Comparison of ENCODE assay signal across 8 cellular contexts in the genomic region with DNA sequence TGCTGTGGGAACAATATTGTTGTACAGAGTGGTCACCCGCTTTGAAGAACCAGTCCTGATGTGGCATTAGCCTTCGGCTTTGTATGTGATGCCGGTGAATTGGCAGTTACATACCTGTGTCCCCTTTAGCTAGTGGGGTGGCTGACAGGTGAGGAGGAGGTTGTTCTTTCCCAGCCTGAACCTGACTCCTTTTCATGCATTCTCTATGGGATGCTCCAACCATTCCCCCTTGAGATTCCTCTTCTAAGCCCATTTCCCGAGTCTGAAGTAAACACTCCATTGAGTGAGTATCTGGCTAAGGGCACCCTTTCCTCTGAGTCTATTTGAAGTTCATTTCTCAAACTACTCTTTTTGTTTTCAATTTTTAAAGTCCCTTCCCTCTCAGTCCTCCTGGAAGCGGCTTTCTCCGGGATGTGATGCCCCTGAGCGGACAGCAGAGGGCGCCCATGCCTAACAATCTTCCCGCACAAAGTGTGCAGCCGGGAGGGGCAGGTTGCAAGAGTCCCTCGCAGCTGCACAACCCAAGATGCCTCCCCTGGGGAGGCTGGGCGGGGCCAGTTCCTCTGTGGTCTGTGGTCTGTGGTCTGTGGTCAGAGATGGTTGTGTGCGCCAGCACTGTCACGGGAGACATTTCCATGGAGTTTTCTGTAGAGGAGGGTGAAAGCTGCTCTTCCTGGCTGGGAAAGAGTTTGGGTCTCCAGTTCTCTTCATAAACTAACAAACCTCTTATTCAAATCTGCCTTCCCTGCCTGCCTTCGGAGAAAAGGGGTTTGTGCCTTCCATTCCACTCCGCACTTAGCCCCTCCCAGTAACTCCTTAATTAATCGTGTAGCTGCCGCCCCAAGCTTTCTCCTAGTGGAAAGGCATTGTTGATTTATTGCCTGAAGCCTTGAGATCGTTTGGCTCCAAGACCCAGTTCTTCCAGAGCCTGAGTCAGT. TPM values are rescaled to one million over a fixed set of nuclear protein-coding genes. Genes with fewer than 3 reads are reported as not detected.
DNase-seq lines count a peak whose midpoint lies in the region; ATAC-seq, FAIRE-seq and TF ChIP-seq lines count a peak whose summit lies in the region.

No MANE protein-coding gene starts in this region.

- no peaks in the 10 kb centered on the region for H3K27me3 ChIP-seq in neuronal stem cell (ENCODE audit: control insufficient read depth in 3 of 3, insufficient read depth in 3 of 3, low read depth in 1 of 3, low read length in 3 of 3)
- H3K27me3 ChIP-seq in stomach smooth muscle (ENCODE audit: control insufficient read depth in 1 of 2, insufficient read depth in 2 of 2, low read length in 2 of 2), result peaks cover 3 to 6% of the 10 kb centered on the region in 2 donors

- H3K4me3 ChIP-seq in fibroblast of pulmonary artery (replicated peaks; ENCODE audit: low read depth, low read length), result no peak overlapping the region
- H3K4me3 ChIP-seq in neuronal stem cell (ENCODE audit: low read length in 2 of 2), result peak overlapping the region in 1 of 2 donors; percentile 10
- peak overlapping the region; percentile 46 to 64 for H3K4me3 ChIP-seq in stomach smooth muscle (ENCODE audit: low read length in 2 of 2)

- no peak overlapping the region for H3K4ac ChIP-seq in neuronal stem cell (ENCODE audit: low read length)

- peak; percentile 93 for FAIRE-seq in RCC 7860 (lab: Jason Lieb, UNC)

- H2BK120ac ChIP-seq in neuronal stem cell (ENCODE audit: low read depth, low read length), result no peak overlapping the region

- H3K4me2 ChIP-seq in neuronal stem cell (ENCODE audit: insufficient read depth, low read length, poor library complexity, severe bottlenecking), result peak overlapping the region; percentile 53

- no peak overlapping the region for H4K91ac ChIP-seq in neuronal stem cell (ENCODE audit: low read depth, low read length, poor library complexity)

- H2AK5ac ChIP-seq in neuronal stem cell (ENCODE audit: low read depth, low read length), result no peak overlapping the region

- no CpG with 5 or more reads among the region's 19 CpGs for WGBS in neuronal stem cell (ENCODE audit: extremely low coverage in 2 of 2, insufficient read length in 2 of 2, insufficient replicate concordance in 1 of 2), 2 donors

- H3K79me1 ChIP-seq in neuronal stem cell (ENCODE audit: low read depth, low read length), result no peaks in the 10 kb centered on the region

- H2BK15ac ChIP-seq in neuronal stem cell (ENCODE audit: low read length), result no peak overlapping the region

- no peaks in the 10 kb centered on the region for H3K36me3 ChIP-seq in neuronal stem cell (replicated peaks in 1 of 2; ENCODE audit: control insufficient read depth in 2 of 2, insufficient read depth in 2 of 2, low read length in 2 of 2)
- H3K36me3 ChIP-seq in stomach smooth muscle (ENCODE audit: control insufficient read depth in 2 of 2, insufficient read depth in 2 of 2, low read length in 2 of 2), result no peaks in the 10 kb centered on the region

- no peak overlapping the region for H3K14ac ChIP-seq in neuronal stem cell (ENCODE audit: low read length)

- H2BK5ac ChIP-seq in neuronal stem cell (ENCODE audit: low read length), result no peak overlapping the region

- no peak overlapping the region for H3K27ac ChIP-seq in neuronal stem cell (replicated peaks; ENCODE audit: low read length)
- H3K27ac ChIP-seq in stomach smooth muscle (ENCODE audit: low read length), result no peak overlapping the region

- peak; percentile 98 for ATAC-seq in GM21825 (IDR thresholded peaks at IDR 0.05; ENCODE audit: unreplicated experiment)

- H2AFZ ChIP-seq in neuronal stem cell (ENCODE audit: low read length), result peak overlapping the region; percentile 5

- no peaks in the 10 kb centered on the region for H3K9me3 ChIP-seq in neuronal stem cell (replicated peaks in 1 of 2; ENCODE audit: control insufficient read depth in 2 of 2, insufficient read depth in 1 of 2, low read depth in 1 of 2, low read length in 2 of 2)
- no peaks in the 10 kb centered on the region for H3K9me3 ChIP-seq in stomach smooth muscle (ENCODE audit: control insufficient read depth in 2 of 2, low read length in 2 of 2)

- H3K23ac ChIP-seq in neuronal stem cell (ENCODE audit: low read depth, low read length, poor library complexity), result no peak overlapping the region

- peak; percentile 88 for TF ChIP-seq CTCF in fibroblast of pulmonary artery (IDR thresholded peaks at IDR 0.05; ENCODE audit: low read length, missing control alignments)

- H4K8ac ChIP-seq in neuronal stem cell (ENCODE audit: low read depth, low read length), result no peak overlapping the region

- no peak overlapping the region for H3K9ac ChIP-seq in neuronal stem cell (ENCODE audit: low read depth, low read length, poor library complexity)
- H3K9ac ChIP-seq in stomach smooth muscle (ENCODE audit: low read length in 2 of 2), result no peak overlapping the region

- DNase-seq in EH (ENCODE audit: low read depth), result peak; percentile 89
- peak; percentile 98 for DNase-seq in KBM-7
- peak; percentile 88 for DNase-seq in RCC 7860 (ENCODE audit: low spot score)
- peak; percentile 87 for DNase-seq in activated T-helper 1 cell treated with Interleukin-2 at 50 U/mL for 16 hours (ENCODE audit: low read depth)
- DNase-seq in fibroblast of pulmonary artery (ENCODE audit: low read depth), result peak; percentile 83
- DNase-seq in neuronal stem cell (ENCODE audit: low spot score), result peak; percentile 82

- peaks cover 0 to 2% of the 10 kb centered on the region in 2 donors for H3K4me1 ChIP-seq in neuronal stem cell (ENCODE audit: control insufficient read depth in 2 of 2, insufficient read depth in 1 of 2, low read depth in 1 of 2, low read length in 2 of 2)
- peaks cover 4% of the 10 kb centered on the region for H3K4me1 ChIP-seq in stomach smooth muscle (ENCODE audit: control insufficient read depth, insufficient read depth, low read length)

- H2BK12ac ChIP-seq in neuronal stem cell (ENCODE audit: low read length), result no peak overlapping the region

- in situ Hi-C loops in KBM-7 (cut with MboI; ENCODE audit: low pct_unique_long_range_greater_than_20kb, low sequenced_read_pairs), result loop anchor here (25.0 kb wide), 1 partner anchor 519 kb away; no protein-coding TSS in a partner anchor

- H3K18ac ChIP-seq in neuronal stem cell (ENCODE audit: low read length), result no peak overlapping the region

RNA-seq across cellular contexts. Expression of a gene that starts 36.4 kb away (rescaled TPM):
- 0.03 TPM for polyA plus RNA-seq in neuronal stem cell (2013, experiment 1 of 2)
- polyA plus RNA-seq in neuronal stem cell (2013, experiment 2 of 2), result 0.07 TPM

RNA-seq across cellular contexts. Expression of a gene that starts 52.0 kb away (rescaled TPM):
- 0.01 TPM for polyA plus RNA-seq in neuronal stem cell (2013, experiment 1 of 2)
- not detected for polyA plus RNA-seq in neuronal stem cell (2013, experiment 2 of 2)
